In the genomic region with DNA sequence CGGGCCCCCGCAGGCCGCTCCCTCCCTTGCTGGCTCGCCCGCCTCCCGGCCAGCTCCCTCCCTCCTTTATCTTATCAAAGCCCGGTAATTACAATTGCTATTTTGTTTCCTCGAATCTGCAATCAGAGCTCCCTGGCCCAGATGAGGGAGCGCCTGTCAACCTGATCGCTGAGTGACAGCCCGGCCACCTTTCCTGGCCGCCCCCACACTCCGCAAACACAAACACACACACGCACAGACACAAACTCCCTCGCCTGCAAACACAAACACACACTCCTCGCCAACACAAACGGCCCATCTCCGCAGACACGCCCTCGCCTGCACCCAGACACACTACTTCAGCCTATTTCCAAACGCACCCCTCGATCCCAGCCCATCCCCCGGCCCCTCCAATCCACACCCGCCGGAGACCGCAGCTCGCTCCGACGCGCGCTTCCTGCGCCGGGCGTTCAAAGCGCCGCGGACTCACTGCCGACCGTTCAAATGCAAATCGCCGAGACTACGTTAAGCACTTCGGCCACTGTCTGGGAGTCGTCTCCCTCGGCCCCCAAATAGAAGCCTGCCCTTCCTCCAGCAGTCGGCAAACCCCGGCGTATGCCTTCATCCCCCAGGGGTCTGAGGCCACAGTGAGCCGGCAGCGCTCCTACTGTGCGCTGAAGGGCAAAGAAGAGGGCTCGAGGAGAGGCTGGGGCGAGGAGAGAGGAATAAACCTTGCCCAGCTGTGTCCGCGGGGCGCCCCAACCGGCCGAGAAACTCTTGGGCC, we compare ENCODE assay signal across 9 cellular contexts. TPM values are rescaled to one million over a fixed set of nuclear protein-coding genes. Genes with fewer than 3 reads are reported as not detected.
A peak's percentile ranks its signal among the peaks of the same experiment; 100 is the strongest.
DNase-seq lines count a peak whose midpoint lies in the region; ATAC-seq and TF ChIP-seq lines count a peak whose summit lies in the region.
"Had no signal": no experiment of that assay in that cellular context is flagged by ENCODE, and none has a peak within 500 bp of the region (broad histone marks: within the 10 kb centered on the region; RNA-seq: fewer than 3 reads in every experiment).

No MANE protein-coding gene starts in this region.

- no peak for TF ChIP-seq EP300 in suprapubic skin (IDR thresholded peaks at IDR 0.05)

- H3K4me3 ChIP-seq in body of pancreas (peak overlapping the region in 1 of 2 donors; percentile 14), suprapubic skin (peak overlapping the region; percentile 50)

- no peak overlapping the region for H3K27ac ChIP-seq in body of pancreas
- no peak overlapping the region for H3K27ac ChIP-seq in suprapubic skin

- H3K27me3 ChIP-seq in body of pancreas (peaks cover 0 to 26% of the 10 kb centered on the region in 2 donors), suprapubic skin (peaks cover 59% of the 10 kb centered on the region)

- intact Hi-C loops in body of pancreas (cut with DNase I): loop anchor here (10.0 kb wide), 2 partner anchors 174 to 564 kb away; no protein-coding TSS in a partner anchor

- ATAC-seq in body of pancreas (peak; percentile 39), HG02840 (IDR thresholded peaks at IDR 0.05; ENCODE audit: low FRiP score, unreplicated experiment) (no peak), HG02588 (IDR thresholded peaks at IDR 0.05; ENCODE audit: unreplicated experiment) (no peak)

- TF ChIP-seq POLR2A in body of pancreas (IDR thresholded peaks at IDR 0.05) (no peak), suprapubic skin (IDR thresholded peaks at IDR 0.05) (no peak)

- WGBS in body of pancreas, 2 donors: 2 to 5% methylated on average over 38 to 58 of the region's 58 CpGs
- 15% methylated on average over 49 of the region's 58 CpGs for WGBS in suprapubic skin

- no peaks in the 10 kb centered on the region for H3K9me3 ChIP-seq in body of pancreas
- H3K9me3 ChIP-seq in suprapubic skin: no peaks in the 10 kb centered on the region

- H3K4me1 ChIP-seq in body of pancreas: peaks cover 67% of the 10 kb centered on the region
- H3K4me1 ChIP-seq in suprapubic skin: peaks cover 78% of the 10 kb centered on the region

- no peaks in the 10 kb centered on the region for H3K36me3 ChIP-seq in body of pancreas (replicated peaks in 1 of 2; ENCODE audit: insufficient read depth in 1 of 2, low read depth in 2 of 2)
- no peaks in the 10 kb centered on the region for H3K36me3 ChIP-seq in suprapubic skin

- DNase-seq in stimulated activated CD4-positive, alpha-beta T cell treated with anti-CD3 and anti-CD28 coated beads, Interleukin-15, amount 100 ng/mL, for 24 hours: peak; percentile 38
- DNase-seq in stimulated activated CD4-positive, alpha-beta T cell treated with anti-CD3 and anti-CD28 coated beads, Interleukin-4, amount 100 ng/mL, for 4 hours: no peak
- DNase-seq in body of pancreas: peak; percentile 34 to 55 (median 42)
- DNase-seq in left kidney (ENCODE audit: low read depth, low spot score): peak; percentile 81
- DNase-seq in suprapubic skin (ENCODE audit: low spot score in 2 of 2): peak; percentile 60 to 72
- DNase-seq in NCI-H1105 (lab: John Stamatoyannopoulos, UW): no peak

- TF ChIP-seq CTCF in body of pancreas (IDR thresholded peaks at IDR 0.05): peak in 1 of 7 experiments; percentile 3
- TF ChIP-seq CTCF in suprapubic skin (IDR thresholded peaks at IDR 0.05): no peak

RNA-seq across cellular contexts. Expression of a gene that starts 3.0 kb away (rescaled TPM):
- total RNA-seq in body of pancreas: not detected
- not detected for total RNA-seq in suprapubic skin
- total RNA-seq: activated CD8-positive, alpha-beta memory T cell treated with anti-CD3 and anti-CD28 coated beads for 36 hours had no signal

RNA-seq across cellular contexts. Expression of a gene that starts 4.3 kb away (rescaled TPM):
- 10 to 100 TPM in 1 of 2 donors, 1 to 10 TPM in 1; 8.3 to 18.1 TPM for total RNA-seq in body of pancreas
- total RNA-seq in suprapubic skin: 10 to 100 TPM; 13.3 to 60.5 (median 31.1) TPM

RNA-seq across cellular contexts. Expression of a gene that starts 39.3 kb away (rescaled TPM):
- total RNA-seq in body of pancreas (100 to 1,000 TPM in 1 of 2 donors, 10 to 100 TPM in 1; 83.3 to 110 TPM), suprapubic skin (100 to 1,000 TPM in 3 of 4 donors, 10 to 100 TPM in 1; 90.2 to 423 (median 131) TPM)

Comparison
In these comparisons a context has a peak if more than half of its experiments do, and no peak if none do; other contexts are left out.
1. DNase-seq: peak in stimulated activated CD4-positive, alpha-beta T cell treated with anti-CD3 and anti-CD28 coated beads, Interleukin-15, amount 100 ng/mL, for 24 hours (single experiment), body of pancreas (4 of 4), left kidney (single experiment) and suprapubic skin (2 of 2); none in stimulated activated CD4-positive, alpha-beta T cell treated with anti-CD3 and anti-CD28 coated beads, Interleukin-4, amount 100 ng/mL, for 4 hours (0 of 2) and NCI-H1105 (single experiment).